27 cellular contexts compared by ENCODE assay signal in the genomic region with DNA sequence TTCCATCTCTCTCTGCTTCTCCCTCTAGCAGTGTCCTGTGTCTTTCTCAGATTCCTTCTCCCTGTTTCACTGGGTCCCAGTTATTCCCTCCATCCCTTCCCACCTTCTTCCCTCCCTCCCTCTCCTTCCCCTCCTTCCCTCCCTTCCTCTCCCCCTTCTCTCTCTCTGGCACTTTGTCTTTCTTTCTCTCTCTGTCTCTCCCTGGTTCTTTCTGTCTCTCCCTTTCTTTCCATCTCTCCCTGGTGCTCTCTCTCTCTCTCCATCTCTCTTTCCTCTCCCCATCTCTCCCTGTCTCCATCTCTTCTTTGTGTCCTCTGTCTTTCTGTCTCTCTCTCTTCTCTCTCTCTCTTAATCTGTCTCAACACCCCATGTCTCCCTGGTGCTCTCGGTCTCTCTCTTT. TPM values are rescaled to one million over a fixed set of nuclear protein-coding genes. Genes with fewer than 3 reads are reported as not detected.
DNase-seq lines count a peak whose midpoint lies in the region; ATAC-seq, FAIRE-seq and TF ChIP-seq lines count a peak whose summit lies in the region.
"Had no signal": no experiment of that assay in that cellular context is flagged by ENCODE, and none has a peak within 500 bp of the region (broad histone marks: within the 10 kb centered on the region; RNA-seq: fewer than 3 reads in every experiment).

No MANE protein-coding gene starts in this region.

- intact Hi-C loops in Panc1 (cut with micrococcal nuclease; ENCODE audit: unreplicated experiment) (no loop called here), K562 (cut with micrococcal nuclease) (no loop called here)

- no peak overlapping the region for H3K9ac ChIP-seq in K562 (ENCODE audit: insufficient read depth in 1 of 2, low read depth in 2 of 2, low read length in 2 of 2)
- H3K9ac ChIP-seq: BLaER1 had no signal

- no peak for TF ChIP-seq POLR2A in K562 (conservative IDR thresholded peaks at IDR 0.05)

- TF ChIP-seq RAD21 in K562 (CRISPR knock-in tag; conservative IDR thresholded peaks at IDR 0.05 in 1 of 2, IDR thresholded peaks at IDR 0.05 in 1 of 2) = no peak

- BruUV-seq in Panc1 (replicated peaks; lab: Mats Ljungman, UMichigan) (no TSS peak), K562 (replicated peaks; lab: Mats Ljungman, UMichigan) (no TSS peak)

- 0% methylated on average over 1 of the region's 1 CpG for WGBS in K562 (ENCODE audit: insufficient coverage, low coverage, missing lambda C conversion rate)

- no peak overlapping the region for H3K27ac ChIP-seq in HEK293 (ENCODE audit: extremely low read depth, low read depth, low read length)
- peak overlapping the region; percentile 5; the same call in 1 of the 2 replicates for H3K27ac ChIP-seq in Panc1 (ENCODE audit: low read length)
- H3K27ac ChIP-seq in K562 (ENCODE audit: extremely low read depth, low read depth, low read length) = no peak overlapping the region
- H3K27ac ChIP-seq: BLaER1 had no signal

- no peaks in the 10 kb centered on the region; a peak in 1 of 3 replicates for H3K36me3 ChIP-seq in HEK293 (ENCODE audit: control insufficient read depth in 2 of 2, insufficient read depth in 1 of 2, low read length in 2 of 2)
- no peaks in the 10 kb centered on the region for H3K36me3 ChIP-seq in Panc1 (ENCODE audit: control insufficient read depth, insufficient read depth, low read length)
- H3K36me3 ChIP-seq in K562 (ENCODE audit: control insufficient read depth, insufficient read depth, low read length) = no peaks in the 10 kb centered on the region
- H3K36me3 ChIP-seq: BE2C, BLaER1 had no signal

- peaks cover 20% of the 10 kb centered on the region for H3K4me1 ChIP-seq in HEK293 (ENCODE audit: control insufficient read depth, insufficient read depth, low read length)
- H3K4me1 ChIP-seq in Panc1 (ENCODE audit: control insufficient read depth, insufficient read depth, low read length) = peaks cover 12% of the 10 kb centered on the region
- no peaks in the 10 kb centered on the region for H3K4me1 ChIP-seq in K562 (replicated peaks in 1 of 2; ENCODE audit: control insufficient read depth in 2 of 2, insufficient read depth in 2 of 2, low read length in 2 of 2)
- H3K4me1 ChIP-seq: BE2C, BLaER1 had no signal

- H3K4me3 ChIP-seq in HEK293 (ENCODE audit: low read depth, low read length) (no peak overlapping the region), Panc1 (ENCODE audit: low read depth in 2 of 2, low read length in 2 of 2) (no peak overlapping the region), K562 (no peak overlapping the region)
- H3K4me3 ChIP-seq: BLaER1 had no signal

- H3K79me2 ChIP-seq in K562 (ENCODE audit: control insufficient read depth, insufficient read depth, low read length) = no peaks in the 10 kb centered on the region

- TF ChIP-seq CTCF in HEK293 (tag by site-specific recombination; IDR thresholded peaks at IDR 0.05) (no peak), Panc1 (IDR thresholded peaks at IDR 0.05) (no peak), K562 (IDR thresholded peaks at IDR 0.05 in 2 of 3, conservative IDR thresholded peaks at IDR 0.05 in 1 of 3; ENCODE audit: insufficient read depth in 2 of 3, low read depth in 1 of 3, low read length in 3 of 3) (no peak)

- DNase-seq in Panc1 (ENCODE audit: low read depth, low spot score) = no peak
- no peak for DNase-seq in K562 (ENCODE audit: extremely low read depth in 1 of 4, low spot score in 3 of 4)
- DNase-seq in left kidney (ENCODE audit: low read depth, low spot score) = peak; percentile 5
- no peak for DNase-seq in foreskin melanocyte
- DNase-seq in SW 1271 (lab: John Stamatoyannopoulos, UW) = no peak
- DNase-seq in NCI-H82 (lab: John Stamatoyannopoulos, UW) = no peak
- DNase-seq in DMS153 (lab: John Stamatoyannopoulos, UW) = no peak
- DNase-seq: 8988T; ACHN; BE2C; C1 segment of cervical spinal cord; CD4-positive, alpha-beta memory T cell; CD4-positive, CD25-positive, alpha-beta regulatory T cell; CD8-positive, alpha-beta memory T cell; COR-L47; DMS 273 treated with DMSO at 0.1 percent for 48 hours; DMS79 treated with DMSO at 0.1 percent for 48 hours; GF-D8 had no signal

- TF ChIP-seq EP300 in K562 (IDR thresholded peaks at IDR 0.05; ENCODE audit: low read length) = no peak

- H2AFZ ChIP-seq in K562 (ENCODE audit: low read depth, low read length) = no peak overlapping the region

- peaks cover 6% of the 10 kb centered on the region for H3K9me3 ChIP-seq in HEK293 (ENCODE audit: control insufficient read depth, insufficient read depth, low read depth, low read length)
- H3K9me3 ChIP-seq in Panc1 (ENCODE audit: control insufficient read depth, insufficient read depth, low read depth, low read length) = peaks cover 6% of the 10 kb centered on the region; the same call in 1 of the 2 replicates
- H3K9me3 ChIP-seq in K562 (replicated peaks; ENCODE audit: control insufficient read depth, insufficient read depth, low read depth, low read length) = peaks cover 6% of the 10 kb centered on the region

- CTCF ChIA-PET in HEK293 (lab: Yijun Ruan, JAX) (interaction anchor here (0.6 to 3.3 kb wide), 3 partner anchors 16 to 296 kb away, joined by 3 to 13 read pairs (median 3); no protein-coding TSS in a partner anchor), Panc1 (lab: Charles Lee) (no interaction called here), K562 (lab: Yijun Ruan, JAX; ENCODE audit: low intra/inter-chr PET ratio) (no interaction called here)

- no peaks in the 10 kb centered on the region for H3K9me1 ChIP-seq in K562 (ENCODE audit: control insufficient read depth, insufficient read depth, low read length)

- ATAC-seq in Panc1 = no peak
- ATAC-seq in K562 = no peak

- H3K27me3 ChIP-seq in Panc1 (ENCODE audit: control insufficient read depth, insufficient read depth, low read length) = no peaks in the 10 kb centered on the region
- H3K27me3 ChIP-seq in K562 (ENCODE audit: control insufficient read depth in 2 of 2, insufficient read depth in 2 of 2, low read length in 2 of 2) = peaks cover 0 to 8% of the 10 kb centered on the region in 2 experiments; a peak in 1 of 5 replicates
- H3K27me3 ChIP-seq: BE2C, BLaER1 had no signal

- POLR2A ChIA-PET in HEK293 (lab: Yijun Ruan, JAX) = no interaction called here
- POLR2A ChIA-PET in Panc1 (lab: Charles Lee) = no interaction called here
- POLR2A ChIA-PET in K562 (lab: Yijun Ruan, JAX) = interaction anchor here (0.6 kb wide), 2 partner anchors 21 to 834 kb away, joined by 3 to 4 read pairs; no protein-coding TSS in a partner anchor

- H3K4me2 ChIP-seq in K562 (ENCODE audit: insufficient read depth, low read length) = no peak overlapping the region
- H3K4me2 ChIP-seq: BLaER1 had no signal

- in situ Hi-C loops in Panc1 (cut with HindIII; ENCODE audit: low pct_unique_long_range_greater_than_20kb, low sequenced_read_pairs) (no loop called here), K562 (cut with MboI) (no loop called here)

- no peak for FAIRE-seq in K562 (lab: Jason Lieb, UNC)
- FAIRE-seq: A204.1, G401.6, GM12891, GM19239 had no signal

- no peaks in the 10 kb centered on the region for H4K20me1 ChIP-seq in K562 (replicated peaks; ENCODE audit: control insufficient read depth, insufficient read depth, low read length)
- H4K20me1 ChIP-seq: BLaER1 had no signal

TF ChIP-seq in HEK293, 187 proteins besides CTCF, POLR2A, EP300 and RAD21 (continues in another document):
- TF ChIP-seq GFI1B (tag by site-specific recombination; IDR thresholded peaks at IDR 0.05) (no peak), ZNF791 (tag by site-specific recombination; IDR thresholded peaks at IDR 0.05) (0 out of 2 replicates have a peak, but pooled peaks have one; percentile 53), ZNF366 (tag by site-specific recombination; conservative IDR thresholded peaks at IDR 0.05) (peak; percentile 92), ZBTB17 (tag by site-specific recombination; IDR thresholded peaks at IDR 0.05) (no peak), ZNF266 (tag by site-specific recombination; IDR thresholded peaks at IDR 0.05; ENCODE audit: low read depth) (peak; percentile 27; the same call in 1 of the 2 replicates)

TF ChIP-seq in K562, 482 proteins besides CTCF, POLR2A, EP300 and RAD21:
- TF ChIP-seq, protein P1, sequence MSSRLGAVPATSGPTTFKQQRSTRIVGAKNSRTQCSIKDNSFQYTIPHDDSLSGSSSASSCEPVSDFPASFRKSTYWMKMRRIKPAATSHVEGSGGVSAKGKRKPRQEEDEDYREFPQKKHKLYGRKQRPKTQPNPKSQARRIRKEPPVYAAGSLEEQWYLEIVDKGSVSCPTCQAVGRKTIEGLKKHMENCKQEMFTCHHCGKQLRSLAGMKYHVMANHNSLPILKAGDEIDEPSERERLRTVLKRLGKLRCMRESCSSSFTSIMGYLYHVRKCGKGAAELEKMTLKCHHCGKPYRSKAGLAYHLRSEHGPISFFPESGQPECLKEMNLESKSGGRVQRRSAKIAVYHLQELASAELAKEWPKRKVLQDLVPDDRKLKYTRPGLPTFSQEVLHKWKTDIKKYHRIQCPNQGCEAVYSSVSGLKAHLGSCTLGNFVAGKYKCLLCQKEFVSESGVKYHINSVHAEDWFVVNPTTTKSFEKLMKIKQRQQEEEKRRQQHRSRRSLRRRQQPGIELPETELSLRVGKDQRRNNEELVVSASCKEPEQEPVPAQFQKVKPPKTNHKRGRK (tag; IDR thresholded peaks at IDR 0.05) = peak; percentile 50; the same call in 1 of the 2 replicates
- TF ChIP-seq MCM5 (IDR thresholded peaks at IDR 0.05; ENCODE audit: low read depth) (no peak), SRSF3 (IDR thresholded peaks at IDR 0.05; ENCODE audit: insufficient read depth, low read length) (no peak), ASH1L (IDR thresholded peaks at IDR 0.05; ENCODE audit: borderline replicate concordance, low read depth, partially characterized antibody) (no peak)
TF ChIP-seq in K562: peak in this region for 1.

RNA-seq across cellular contexts. Expression of a gene that starts 31.7 kb away (rescaled TPM):
- total RNA-seq in Panc1 (2021; ENCODE audit: unreplicated experiment) (0.26 TPM), K562 (2014; rRNA removed) (not detected in 2 replicates), K562 (2014; rRNA removed; fragmentation: Illumina TruSeq; extraction: Trizol) (not detected in 2 replicates), K562 (2015; rRNA removed; fragmentation: Illumina TruSeq; extraction: Trizol) (not detected in 2 replicates), K562 (2021) (0.04 and 0.20 TPM in 2 replicates)
- polyA plus RNA-seq in Panc1 (2012; ENCODE audit: insufficient read length) = not detected
- not detected in 2 replicates for total RNA-seq in K562 (2011; cell fraction: chromatin; rRNA removed; ENCODE audit: low replicate concordance)
- total RNA-seq in K562 (2011; cell fraction: nucleolus; rRNA removed) = not detected in 2 replicates
- not detected in 2 replicates for total RNA-seq in K562 (2011; cell fraction: nucleoplasm; rRNA removed)
- polyA plus RNA-seq in K562 (2011; rRNA removed) (not detected in 2 replicates), K562 (2014; fragmentation: Illumina TruSeq; extraction: Trizol) (not detected in 2 replicates), K562 (2014; fragmentation: Nextera tagmentation; extraction: Ambion mirVana) (not detected), K562 (2014; rRNA removed) (not detected in 2 replicates)
- not detected in 2 replicates for polyA plus RNA-seq in K562 (2011; cell fraction: cytosol; rRNA removed)
- polyA plus RNA-seq in K562 (2011; cell fraction: nucleus; rRNA removed) = not detected in 2 replicates
- not detected in 2 replicates for polyA plus RNA-seq in K562 (2012)
- not detected in 2 replicates for polyA minus RNA-seq in K562 (2011; rRNA and poly(A)+ RNA removed)
- not detected in 2 replicates for polyA minus RNA-seq in K562 (2011; cell fraction: cytosol; rRNA and poly(A)+ RNA removed)
- polyA minus RNA-seq in K562 (2011; cell fraction: nucleus; rRNA and poly(A)+ RNA removed) = not detected in 2 replicates
- total RNA-seq: A673; CD4-positive, alpha-beta memory T cell; CD4-positive, CD25-positive, alpha-beta regulatory T cell; CD8-positive, alpha-beta memory T cell had no signal
- polyA plus RNA-seq: AG04450; CD14-positive monocyte; CD4-positive, alpha-beta memory T cell; CD8-positive, alpha-beta memory T cell had no signal
